In the genomic region with DNA sequence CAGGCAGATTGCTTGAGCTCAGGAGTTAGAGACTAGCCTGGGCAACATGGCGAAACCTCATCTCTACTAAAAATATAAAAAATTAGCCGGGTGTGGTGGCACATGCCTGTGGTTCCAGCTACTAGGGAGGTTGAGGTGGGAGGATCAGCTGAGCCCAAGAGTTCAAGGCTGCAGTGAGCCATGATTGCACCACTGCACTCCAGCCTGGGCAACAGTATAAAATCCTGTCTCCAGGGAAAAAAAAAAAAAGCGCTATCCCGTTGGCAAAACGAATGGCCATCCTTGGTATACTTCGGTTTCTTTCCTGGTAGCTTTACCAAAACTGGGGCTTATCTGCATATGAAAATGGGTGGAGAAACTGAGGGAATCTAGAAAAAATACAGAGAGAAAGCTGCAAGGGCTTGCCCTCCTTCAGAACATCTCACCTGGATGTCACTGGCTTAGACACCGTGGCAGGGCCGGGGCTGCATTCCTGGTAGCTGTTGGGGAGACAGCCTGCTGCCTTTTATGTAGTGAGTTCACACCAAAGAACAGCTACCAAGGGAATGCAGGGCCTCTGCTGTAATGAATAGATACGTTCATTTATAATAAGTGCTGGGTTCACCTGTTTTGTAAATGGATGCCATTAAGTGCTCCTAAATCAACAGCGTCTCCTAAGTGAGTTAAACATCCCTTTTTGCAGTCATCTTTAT, we compare ENCODE assay signal across 20 cellular contexts.
"Had no signal": no experiment of that assay in that cellular context is flagged by ENCODE, and none has a peak within 500 bp of the region (broad histone marks: within the 10 kb centered on the region; RNA-seq: fewer than 3 reads in every experiment).

No MANE protein-coding gene starts in this region.

- DNase-seq: activated CD4-positive, alpha-beta T cell treated with anti-CD3 and anti-CD28 coated beads, Interleukin-2, amount 50 U/mL, for 1 hour; activated CD8-positive, alpha-beta memory T cell treated with anti-CD3 and anti-CD28 coated beads for 24 hours; activated CD8-positive, alpha-beta memory T cell treated with anti-CD3 and anti-CD28 coated beads, Interleukin-2, amount 50 U/mL, for 48 hours; activated gamma-delta T cell; activated T-cell treated with anti-CD3 and anti-CD28 coated beads, Interleukin-2, amount 50 U/mL, for 48 hours; cerebellar nuclear complex; cortex of kidney; left ventricle myocardium superior; ovary; stimulated activated CD4-positive, alpha-beta T cell treated with anti-CD3 and anti-CD28 coated beads, Interleukin-4, amount 100 ng/mL, for 24 hours; stomach; SW 1271; upper lobe of left lung had no signal

- H3K9me3 ChIP-seq: adrenal gland, ovary, stomach, thoracic aorta, upper lobe of left lung had no signal

- H3K9me3 Mint-ChIP-seq: activated naive CD4-positive, alpha-beta T cell treated with anti-CD3 and anti-CD28 coated beads, Interleukin-2, amount 50 U/mL, for 72 hours; stimulated activated effector memory CD8-positive, alpha-beta T cell treated with anti-CD3 and anti-CD28 coated beads, Interleukin-12 subunit alpha, Interleukin-12 subunit beta, amount 100 ng/mL, for 72 hours had no signal

- ATAC-seq: activated CD4-positive, CD25-positive, alpha-beta regulatory T cell treated with anti-CD3 and anti-CD28 coated beads, Interleukin-2, amount 50 U/mL, for 24 hours; activated naive CD4-positive, alpha-beta T cell treated with anti-CD3 and anti-CD28 coated beads, Interleukin-2, amount 50 U/mL, for 72 hours; left ventricle myocardium superior; sciatic nerve; stimulated activated effector memory CD8-positive, alpha-beta T cell treated with anti-CD3 and anti-CD28 coated beads, Interleukin-12 subunit alpha, Interleukin-12 subunit beta, amount 100 ng/mL, for 72 hours had no signal

- H3K36me3 ChIP-seq: adrenal gland, ovary, thoracic aorta, upper lobe of left lung had no signal

- H3K4me3 ChIP-seq: adrenal gland, ovary, smooth muscle cell, stomach, thoracic aorta, upper lobe of left lung had no signal

- H3K27ac ChIP-seq: adrenal gland, ovary, stomach, thoracic aorta, upper lobe of left lung had no signal

- H3K27me3 ChIP-seq: adrenal gland, ovary, stomach, upper lobe of left lung had no signal

- H3K4me3 Mint-ChIP-seq: stimulated activated effector memory CD8-positive, alpha-beta T cell treated with anti-CD3 and anti-CD28 coated beads, Interleukin-12 subunit alpha, Interleukin-12 subunit beta, amount 100 ng/mL, for 72 hours had no signal

- H3K36me3 Mint-ChIP-seq: activated naive CD4-positive, alpha-beta T cell treated with anti-CD3 and anti-CD28 coated beads, Interleukin-2, amount 50 U/mL, for 72 hours had no signal
